Comparison of ENCODE assay signal across 1 cellular context in genomic region chr4:182608525-182608924, GRCh38.
TF ChIP-seq lines count a peak whose summit lies in the region.

No MANE protein-coding gene starts in this region.

TF ChIP-seq in GM23338, 12 proteins besides CTCF, POLR2A, EP300 and RAD21 (continued from another document):
- TF ChIP-seq REST (IDR thresholded peaks at IDR 0.05; ENCODE audit: unreplicated experiment) (no peak), ZNF462 (CRISPR knock-in tag; IDR thresholded peaks at IDR 0.05) (no peak), JUNB (IDR thresholded peaks at IDR 0.05; ENCODE audit: unreplicated experiment) (no peak), POLR2AphosphoS5 (IDR thresholded peaks at IDR 0.05; ENCODE audit: low read depth) (no peak), ETS1 (IDR thresholded peaks at IDR 0.05) (no peak), EZH2 (IDR thresholded peaks at IDR 0.05; ENCODE audit: low read depth, unreplicated experiment) (no peak), CREB1 (CRISPR knock-in tag; IDR thresholded peaks at IDR 0.05; ENCODE audit: low read depth) (no peak)
